15 cellular contexts compared by ENCODE assay signal in the genomic region with DNA sequence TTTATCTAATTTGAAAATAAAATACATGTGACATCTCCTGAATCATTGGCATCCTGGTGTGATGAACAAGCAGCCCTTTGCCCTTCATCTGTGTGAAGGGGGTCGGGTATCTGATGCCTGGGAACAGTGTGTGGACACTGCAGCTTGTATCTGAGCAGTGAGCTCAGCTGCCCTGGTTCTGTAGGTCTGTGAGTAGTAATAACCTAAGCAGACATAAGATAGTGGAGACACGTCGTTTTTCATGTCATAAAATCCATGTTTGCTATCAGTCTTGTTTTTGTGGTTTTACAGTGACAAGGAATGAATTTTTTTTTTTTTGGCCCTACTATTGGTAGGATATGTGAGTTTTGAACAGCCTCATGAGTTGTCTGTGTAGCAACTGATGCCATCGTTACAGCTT.
"Had no signal": no experiment of that assay in that cellular context is flagged by ENCODE, and none has a peak within 500 bp of the region (broad histone marks: within the 10 kb centered on the region; RNA-seq: fewer than 3 reads in every experiment).

No MANE protein-coding gene starts in this region.

- H3K4me3 ChIP-seq: breast epithelium, esophagus squamous epithelium, ovary, sigmoid colon had no signal

- H3K4me3 Mint-ChIP-seq: activated CD4-positive, alpha-beta memory T cell treated with anti-CD3 and anti-CD28 coated beads, Interleukin-2, amount 10 ng/mL, durations not matched to agents 7 days and 5 days; activated CD8-positive, alpha-beta memory T cell treated with anti-CD3 and anti-CD28 coated beads, Interleukin-2, amount 10 ng/mL, durations not matched to agents 7 days and 5 days; activated naive CD4-positive, alpha-beta T cell treated with anti-CD3 and anti-CD28 coated beads for 36 hours; memory B cell had no signal

- H3K27me3 ChIP-seq: breast epithelium, esophagus squamous epithelium, ovary, sigmoid colon had no signal

- H3K36me3 ChIP-seq: breast epithelium, esophagus squamous epithelium, ovary, sigmoid colon had no signal

- H3K4me1 ChIP-seq: breast epithelium had no signal

- DNase-seq: activated CD4-positive, alpha-beta memory T cell treated with anti-CD3 and anti-CD28 coated beads, Interleukin-2, amount 10 ng/mL, durations not matched to agents 7 days and 5 days; activated CD4-positive, alpha-beta T cell treated with anti-CD3 and anti-CD28 coated beads for 48 hours; activated CD4-positive, CD25-positive, alpha-beta regulatory T cell; activated CD8-positive, alpha-beta memory T cell treated with anti-CD3 and anti-CD28 coated beads, Interleukin-2, amount 10 ng/mL, durations not matched to agents 7 days and 5 days; activated naive CD4-positive, alpha-beta T cell treated with anti-CD3 and anti-CD28 coated beads for 36 hours; anterior cingulate cortex; cortex of kidney; esophagus squamous epithelium; naive B cell; ovary; sigmoid colon; stimulated activated CD8-positive, alpha-beta memory T cell treated with anti-CD3 and anti-CD28 coated beads, Interleukin-4, amount 100 ng/mL, for 48 hours; stimulated activated naive CD4-positive, alpha-beta T cell had no signal

- H3K27me3 Mint-ChIP-seq: activated CD4-positive, alpha-beta memory T cell treated with anti-CD3 and anti-CD28 coated beads, Interleukin-2, amount 10 ng/mL, durations not matched to agents 7 days and 5 days; activated CD8-positive, alpha-beta memory T cell treated with anti-CD3 and anti-CD28 coated beads, Interleukin-2, amount 10 ng/mL, durations not matched to agents 7 days and 5 days; memory B cell; naive B cell had no signal

- H3K27ac Mint-ChIP-seq: activated CD4-positive, alpha-beta memory T cell treated with anti-CD3 and anti-CD28 coated beads, Interleukin-2, amount 10 ng/mL, durations not matched to agents 7 days and 5 days; activated naive CD4-positive, alpha-beta T cell treated with anti-CD3 and anti-CD28 coated beads for 36 hours; memory B cell had no signal

- H3K9me3 ChIP-seq: breast epithelium, esophagus squamous epithelium, ovary, sigmoid colon had no signal

- ATAC-seq: activated CD8-positive, alpha-beta memory T cell treated with anti-CD3 and anti-CD28 coated beads, Interleukin-2, amount 10 ng/mL, durations not matched to agents 7 days and 5 days had no signal

- H3K27ac ChIP-seq: breast epithelium, esophagus squamous epithelium, ovary, sigmoid colon had no signal

- H3K9me3 Mint-ChIP-seq: activated CD4-positive, alpha-beta memory T cell treated with anti-CD3 and anti-CD28 coated beads, Interleukin-2, amount 10 ng/mL, durations not matched to agents 7 days and 5 days; memory B cell had no signal
